9 cellular contexts compared by ENCODE assay signal in genomic region chr12:113422030-113422900, GRCh38. TPM values are rescaled to one million over a fixed set of nuclear protein-coding genes. Genes with fewer than 3 reads are reported as not detected.
A peak's percentile ranks its signal among the peaks of the same experiment; 100 is the strongest.
DNase-seq lines count a peak whose midpoint lies in the region; ATAC-seq, FAIRE-seq and TF ChIP-seq lines count a peak whose summit lies in the region.
"Had no signal": no experiment of that assay in that cellular context is flagged by ENCODE, and none has a peak within 500 bp of the region (broad histone marks: within the 10 kb centered on the region; RNA-seq: fewer than 3 reads in every experiment).

Gene SDSL (plus strand): TSS chr12:113422380. CDS start chr12:113427983, 5,603 bp downstream.

- no peaks in the 10 kb centered on the region for H3K9me2 ChIP-seq in PC-9 (ENCODE audit: insufficient read depth)

- DNase-seq in ELR (ENCODE audit: low read depth) (peak; percentile 91), GM20000 (ENCODE audit: low spot score) (peak; percentile 60), PC-9 (peak; percentile 76 to 83), bronchial epithelial cell (ENCODE audit: low read depth) (peak; percentile 84), islet precursor cell (peak; percentile 98), smooth muscle cell of the brain vasculature (ENCODE audit: low read depth, low spot score) (peak; percentile 41)
- DNase-seq in activated effector memory CD4-positive, alpha-beta T cell treated with Interleukin-2 at 50 U/mL for 16 hours, result no peak

- no peak for FAIRE-seq in bronchial epithelial cell (lab: Jason Lieb, UNC)

- CTCF ChIA-PET in PC-9 (lab: Charles Lee), result interaction anchor here (0.5 to 0.7 kb wide), 2 partner anchors 225 to 246 kb away, joined by 3 to 6 read pairs; no protein-coding TSS in a partner anchor

- intact Hi-C loops in PC-9 (cut with micrococcal nuclease; ENCODE audit: unreplicated experiment), result loop anchor here (1.0 to 5.0 kb wide), 3 partner anchors 85 to 225 kb away; partner anchors contain the start of gene SLC8B1

- H4K20me1 ChIP-seq in PC-9 (ENCODE audit: insufficient read depth), result no peaks in the 10 kb centered on the region

- POLR2A ChIA-PET in PC-9 (lab: Charles Lee; ENCODE audit: unreplicated experiment), result interaction anchor here (0.6 to 0.9 kb wide), 3 partner anchors 15 to 273 kb away, joined by 3 to 11 read pairs (median 6); partner anchors contain the start of gene CFAP73

- no peaks in the 10 kb centered on the region for H3K27me3 ChIP-seq in PC-9 (ENCODE audit: insufficient read depth, low read depth)
- H3K27me3 ChIP-seq in bronchial epithelial cell (ENCODE audit: control insufficient read depth, insufficient read depth, low read length), result no peaks in the 10 kb centered on the region

- no peak for TF ChIP-seq CTCF in GM20000 (IDR thresholded peaks at IDR 0.05; ENCODE audit: extremely low read depth, missing control alignments)
- TF ChIP-seq CTCF in PC-9 (conservative IDR thresholded peaks at IDR 0.05), result no peak
- TF ChIP-seq CTCF in bronchial epithelial cell (IDR thresholded peaks at IDR 0.05; ENCODE audit: insufficient read depth, low read length, severe bottlenecking), result no peak

- H3K4me1 ChIP-seq in PC-9 (replicated peaks; ENCODE audit: insufficient read depth), result peaks cover 7% of the 10 kb centered on the region; the same call in 1 of the 2 replicates

- peak; percentile 68 for ATAC-seq in HG03521 (IDR thresholded peaks at IDR 0.05; ENCODE audit: unreplicated experiment)

- H3K4me3 ChIP-seq in PC-9 (peak within 1 kb of the TSS; percentile 81), bronchial epithelial cell (ENCODE audit: low read depth, low read length) (peak within 1 kb of the TSS; percentile 56)

- peaks cover 8% of the 10 kb centered on the region; the same call in 1 of the 2 replicates for H3F3A ChIP-seq in PC-9 (ENCODE audit: insufficient read depth, low read depth)

- peak within 1 kb of the TSS; percentile 73 for H2AFZ ChIP-seq in PC-9

- BruUV-seq in PC-9 (replicated peaks; lab: Mats Ljungman, UMichigan), result no TSS peak

- peak within 1 kb of the TSS; percentile 87 for H3K4me2 ChIP-seq in PC-9

- H3K36me3 ChIP-seq in PC-9 (ENCODE audit: low read depth) (no peaks in the 10 kb centered on the region), bronchial epithelial cell (ENCODE audit: control insufficient read depth, insufficient read depth, low read length) (no peaks in the 10 kb centered on the region)
- H3K36me3 ChIP-seq: neutrophil had no signal

- H3K79me2 ChIP-seq in PC-9 (ENCODE audit: low read depth), result no peaks in the 10 kb centered on the region; the same call in 1 of the 2 replicates

- peak within 1 kb of the TSS; percentile 50 for H3K27ac ChIP-seq in PC-9
- H3K27ac ChIP-seq: neutrophil had no signal

- H3K9me3 ChIP-seq in PC-9 (ENCODE audit: insufficient read depth, low read depth), result no peaks in the 10 kb centered on the region
- H3K9me3 ChIP-seq: neutrophil had no signal

RNA-seq across cellular contexts. Expression of gene SDSL, which starts in this region (rescaled TPM):
- total RNA-seq in PC-9 (2021) (14.2 and 26.6 TPM in 2 replicates), bronchial epithelial cell (4.7 and 21.5 TPM in 2 replicates)
